ENCODE assay signal across 11 cellular contexts in genomic region chr19:46017095-46017429, GRCh38. TPM values are rescaled to one million over a fixed set of nuclear protein-coding genes. Genes with fewer than 3 reads are reported as not detected.
DNase-seq lines count a peak whose midpoint lies in the region; ATAC-seq, FAIRE-seq and TF ChIP-seq lines count a peak whose summit lies in the region.
"Had no signal": no experiment of that assay in that cellular context is flagged by ENCODE, and none has a peak within 500 bp of the region (broad histone marks: within the 10 kb centered on the region; RNA-seq: fewer than 3 reads in every experiment).

No MANE protein-coding gene starts in this region.

- H4K20me1 ChIP-seq in astrocyte (ENCODE audit: insufficient read depth, low read length) (peaks cover 50% of the 10 kb centered on the region), neural progenitor cell (ENCODE audit: low read depth) (peaks cover 37% of the 10 kb centered on the region)

- H2BK15ac ChIP-seq in mesendoderm (replicated peaks; ENCODE audit: low read depth) = no peak overlapping the region

- H3K79me1 ChIP-seq in mesendoderm (ENCODE audit: low read length) = no peaks in the 10 kb centered on the region

- H3K9ac ChIP-seq in astrocyte (ENCODE audit: low read length) = no peak overlapping the region
- no peak overlapping the region for H3K9ac ChIP-seq in neural progenitor cell
- H3K9ac ChIP-seq in mesendoderm (ENCODE audit: low read length) = no peak overlapping the region

- H2AK5ac ChIP-seq in mesendoderm (ENCODE audit: low read length) = no peak overlapping the region

- H3F3A ChIP-seq in neural progenitor cell (ENCODE audit: low read depth) = peaks cover 29% of the 10 kb centered on the region

- no peaks in the 10 kb centered on the region for H3K36me3 Mint-ChIP-seq in CD4-positive, CD25-positive, alpha-beta regulatory T cell
- peaks cover 4% of the 10 kb centered on the region; the same call in 1 of the 2 replicates for H3K36me3 Mint-ChIP-seq in HFFc6 (ENCODE audit: low read depth)
- peaks cover 8% of the 10 kb centered on the region for H3K36me3 Mint-ChIP-seq in astrocyte (ENCODE audit: low read depth, unreplicated experiment)
- peaks cover 4% of the 10 kb centered on the region for H3K36me3 Mint-ChIP-seq in neural progenitor cell

- H3K4me1 ChIP-seq in CD4-positive, CD25-positive, alpha-beta regulatory T cell (ENCODE audit: control insufficient read depth, insufficient read depth, low read length, poor library complexity, severe bottlenecking) = peaks cover 25% of the 10 kb centered on the region
- H3K4me1 ChIP-seq in astrocyte (ENCODE audit: insufficient read depth, low read length) (peaks cover 17% of the 10 kb centered on the region), neural progenitor cell (peaks cover 6% of the 10 kb centered on the region), mesendoderm (ENCODE audit: control insufficient read depth, low read depth, low read length) (peaks cover 6% of the 10 kb centered on the region)

- H3K4me3 ChIP-seq in CD4-positive, CD25-positive, alpha-beta regulatory T cell (ENCODE audit: low read depth, low read length) = no peak overlapping the region
- no peak overlapping the region for H3K4me3 ChIP-seq in astrocyte (ENCODE audit: insufficient read depth, low read depth, low read length)
- H3K4me3 ChIP-seq in neural progenitor cell = no peak overlapping the region
- H3K4me3 ChIP-seq in mesendoderm (ENCODE audit: low read length) = no peak overlapping the region

- peaks cover 5% of the 10 kb centered on the region for H3K27me3 ChIP-seq in CD4-positive, CD25-positive, alpha-beta regulatory T cell (ENCODE audit: control insufficient read depth, insufficient read depth, low read length)
- H3K27me3 ChIP-seq in astrocyte (ENCODE audit: insufficient read depth, low read length) = peaks cover 12% of the 10 kb centered on the region
- H3K27me3 ChIP-seq in neural progenitor cell = peaks cover 39% of the 10 kb centered on the region
- peaks cover 7% of the 10 kb centered on the region for H3K27me3 ChIP-seq in mesendoderm (ENCODE audit: insufficient read depth, low read length, poor library complexity)

- H3K56ac ChIP-seq in mesendoderm (ENCODE audit: low read length) = no peak overlapping the region

- H3K36me3 ChIP-seq in CD4-positive, CD25-positive, alpha-beta regulatory T cell (ENCODE audit: control insufficient read depth, insufficient read depth, low read length) = no peaks in the 10 kb centered on the region
- H3K36me3 ChIP-seq in astrocyte (ENCODE audit: insufficient read depth, low read length) (no peaks in the 10 kb centered on the region), neural progenitor cell (no peaks in the 10 kb centered on the region), mesendoderm (ENCODE audit: control insufficient read depth, insufficient read depth, low read length) (no peaks in the 10 kb centered on the region)
- H3K36me3 ChIP-seq: gastrocnemius medialis had no signal

- H4K5ac ChIP-seq in mesendoderm (ENCODE audit: low read length) = no peak overlapping the region

- no CpG with 5 or more reads among the region's 7 CpGs for WGBS in mesendoderm (ENCODE audit: extremely low coverage, insufficient coverage, low lambda C conversion rate)

- H3K4me2 ChIP-seq in astrocyte (ENCODE audit: low read length) = no peak overlapping the region
- no peak overlapping the region for H3K4me2 ChIP-seq in neural progenitor cell
- H3K4me2 ChIP-seq in mesendoderm (ENCODE audit: low read length) = no peak overlapping the region

- H2AFZ ChIP-seq in astrocyte (ENCODE audit: low read depth, low read length) (no peak overlapping the region), neural progenitor cell (replicated peaks) (no peak overlapping the region)

- H3K27ac ChIP-seq in CD4-positive, CD25-positive, alpha-beta regulatory T cell (ENCODE audit: insufficient read depth, low read length, poor library complexity, severe bottlenecking) = no peak overlapping the region
- H3K27ac ChIP-seq in astrocyte (ENCODE audit: low read depth, low read length) (no peak overlapping the region), neural progenitor cell (no peak overlapping the region), mesendoderm (ENCODE audit: low read depth, low read length) (no peak overlapping the region)

- no peak overlapping the region for H4K8ac ChIP-seq in mesendoderm (ENCODE audit: low read depth, low read length)

- H3K79me2 ChIP-seq in astrocyte (ENCODE audit: insufficient read depth, low read length) = no peaks in the 10 kb centered on the region
- no peaks in the 10 kb centered on the region for H3K79me2 ChIP-seq in neural progenitor cell (ENCODE audit: low read depth)
- H3K79me2 ChIP-seq in mesendoderm (ENCODE audit: control insufficient read depth, insufficient read depth, low read length) = no peaks in the 10 kb centered on the region

- DNase-seq in CD4-positive, CD25-positive, alpha-beta regulatory T cell = no peak
- no peak for DNase-seq in HFFc6
- no peak for DNase-seq in astrocyte (ENCODE audit: low read depth)
- no peak for DNase-seq in neural progenitor cell (ENCODE audit: low spot score)
- DNase-seq in mesendoderm = no peak
- DNase-seq in central memory CD4-positive, alpha-beta T cell = no peak

- FAIRE-seq in astrocyte (lab: Jason Lieb, UNC) = no peak
- FAIRE-seq: colon had no signal

- H3K9me3 ChIP-seq in CD4-positive, CD25-positive, alpha-beta regulatory T cell (ENCODE audit: control insufficient read depth in 2 of 2, low read length in 2 of 2) = no peaks in the 10 kb centered on the region
- H3K9me3 ChIP-seq in astrocyte (ENCODE audit: insufficient read depth, low read depth, low read length) = no peaks in the 10 kb centered on the region
- H3K9me3 ChIP-seq in neural progenitor cell (ENCODE audit: low read depth) = no peaks in the 10 kb centered on the region
- H3K9me3 ChIP-seq: gastrocnemius medialis had no signal

- no peak for ATAC-seq in CD4-positive, CD25-positive, alpha-beta regulatory T cell (ENCODE audit: low read depth in 2 of 2)
- ATAC-seq in GM19351 (IDR thresholded peaks at IDR 0.05; ENCODE audit: unreplicated experiment) = no peak
- no peak for ATAC-seq in GM21825 (IDR thresholded peaks at IDR 0.05; ENCODE audit: unreplicated experiment)

- H2BK120ac ChIP-seq in mesendoderm (ENCODE audit: low read depth, low read length) = no peak overlapping the region

- H3K4me1 Mint-ChIP-seq in CD4-positive, CD25-positive, alpha-beta regulatory T cell = peaks cover 4 to 18% (median 8%) of the 10 kb centered on the region in 4 donors
- peaks cover 19% of the 10 kb centered on the region for H3K4me1 Mint-ChIP-seq in HFFc6 (ENCODE audit: low read depth)
- peaks cover 4% of the 10 kb centered on the region for H3K4me1 Mint-ChIP-seq in astrocyte (ENCODE audit: low read depth, unreplicated experiment)
- peaks cover 13% of the 10 kb centered on the region for H3K4me1 Mint-ChIP-seq in neural progenitor cell

- H3K9me3 Mint-ChIP-seq in CD4-positive, CD25-positive, alpha-beta regulatory T cell = no peaks in the 10 kb centered on the region
- H3K9me3 Mint-ChIP-seq in HFFc6 (no peaks in the 10 kb centered on the region), astrocyte (ENCODE audit: unreplicated experiment) (no peaks in the 10 kb centered on the region), neural progenitor cell (no peaks in the 10 kb centered on the region)

- no peak overlapping the region for H2BK5ac ChIP-seq in mesendoderm (ENCODE audit: low read length)

- peak overlapping the region in 1 of 3 donors; percentile 71 for H3K27ac Mint-ChIP-seq in CD4-positive, CD25-positive, alpha-beta regulatory T cell
- H3K27ac Mint-ChIP-seq in HFFc6 (no peak overlapping the region), astrocyte (ENCODE audit: unreplicated experiment) (no peak overlapping the region), neural progenitor cell (no peak overlapping the region)

- H3K4me3 Mint-ChIP-seq in CD4-positive, CD25-positive, alpha-beta regulatory T cell = peak overlapping the region; percentile 64 to 92 (median 78)
- peak overlapping the region; percentile 51; the same call in 1 of the 2 replicates for H3K4me3 Mint-ChIP-seq in HFFc6
- H3K4me3 Mint-ChIP-seq in astrocyte (ENCODE audit: unreplicated experiment) = peak overlapping the region; percentile 20
- peak overlapping the region; percentile 64 for H3K4me3 Mint-ChIP-seq in neural progenitor cell

- peaks cover 4% of the 10 kb centered on the region for H3K27me3 Mint-ChIP-seq in CD4-positive, CD25-positive, alpha-beta regulatory T cell
- H3K27me3 Mint-ChIP-seq in HFFc6 (ENCODE audit: insufficient read depth) (peaks cover 10% of the 10 kb centered on the region; the same call in 1 of the 2 replicates), astrocyte (ENCODE audit: low read depth, unreplicated experiment) (peaks cover 25% of the 10 kb centered on the region), neural progenitor cell (ENCODE audit: insufficient read depth, low read depth) (peaks cover 15% of the 10 kb centered on the region)

- H3K23ac ChIP-seq in mesendoderm (ENCODE audit: low read length) = no peak overlapping the region

- no peak overlapping the region for H3K4ac ChIP-seq in mesendoderm (ENCODE audit: low read depth, low read length)

- TF ChIP-seq CTCF in HFFc6 (IDR thresholded peaks at IDR 0.05) (peak; percentile 58), astrocyte (IDR thresholded peaks at IDR 0.05; ENCODE audit: insufficient read depth, low read depth, low read length) (no peak), neural progenitor cell (IDR thresholded peaks at IDR 0.05) (no peak)

- H3K18ac ChIP-seq in mesendoderm (ENCODE audit: low read length) = no peak overlapping the region

RNA-seq across cellular contexts. Expression of gene PGLYRP1, which starts 5.8 kb away (rescaled TPM):
- not detected for total RNA-seq in CD4-positive, CD25-positive, alpha-beta regulatory T cell
- not detected for polyA plus RNA-seq in CD4-positive, CD25-positive, alpha-beta regulatory T cell
- not detected for total RNA-seq in HFFc6 (2021; fragmentation: NEBNext Ultra II Directional; extraction: Animal tissue kit (Norgen Biotek cat#: 25700))
- total RNA-seq in astrocyte (not detected in 2 replicates), neural progenitor cell (ENCODE audit: low replicate concordance) (not detected in 2 replicates)
- 0.06 TPM for polyA plus RNA-seq in mesendoderm (2013, experiment 1 of 2)
- not detected for polyA plus RNA-seq in mesendoderm (2013, experiment 2 of 2)
- total RNA-seq: gastrocnemius medialis had no signal

RNA-seq across cellular contexts. Expression of gene CCDC61, which starts 21.8 kb away (rescaled TPM):
- total RNA-seq in CD4-positive, CD25-positive, alpha-beta regulatory T cell = 12.6 TPM
- polyA plus RNA-seq in CD4-positive, CD25-positive, alpha-beta regulatory T cell = 10 to 100 TPM in 1 of 4 donors, 1 to 10 TPM in 3; 7.1 to 11.9 (median 8.2) TPM
- 10 to 100 TPM in 3 of 6 experiments, 1 to 10 TPM in 3; 8.6 to 13.1 (median 11.0) TPM for total RNA-seq in HFFc6 (2021; fragmentation: NEBNext Ultra II Directional; extraction: Animal tissue kit (Norgen Biotek cat#: 25700))
- 6.6 and 6.7 TPM in 2 replicates for total RNA-seq in astrocyte
- 5.7 and 11.6 TPM in 2 replicates for total RNA-seq in neural progenitor cell (ENCODE audit: low replicate concordance)
- polyA plus RNA-seq in mesendoderm (2013, experiment 1 of 2) = 4.3 TPM
- 4.6 TPM for polyA plus RNA-seq in mesendoderm (2013, experiment 2 of 2)

RNA-seq across cellular contexts. Expression of gene IGFL4, which starts 23.7 kb away (rescaled TPM):
- not detected for total RNA-seq in CD4-positive, CD25-positive, alpha-beta regulatory T cell
- not detected for polyA plus RNA-seq in CD4-positive, CD25-positive, alpha-beta regulatory T cell
- total RNA-seq in HFFc6 (2021; fragmentation: NEBNext Ultra II Directional; extraction: Animal tissue kit (Norgen Biotek cat#: 25700)) = not detected
- 2.3 and 5.4 TPM in 2 replicates for total RNA-seq in astrocyte
- total RNA-seq in neural progenitor cell (ENCODE audit: low replicate concordance) = 0.15 and 0.21 TPM in 2 replicates
- 0.06 TPM for polyA plus RNA-seq in mesendoderm (2013, experiment 1 of 2)
- polyA plus RNA-seq in mesendoderm (2013, experiment 2 of 2) = 0.04 TPM
- total RNA-seq: gastrocnemius medialis, liver had no signal
- polyA plus RNA-seq: liver had no signal

RNA-seq across cellular contexts. Expression of gene NOVA2, which starts 43.4 kb away (rescaled TPM):
- not detected for total RNA-seq in CD4-positive, CD25-positive, alpha-beta regulatory T cell
- polyA plus RNA-seq in CD4-positive, CD25-positive, alpha-beta regulatory T cell = not detected
- total RNA-seq in HFFc6 (2021; fragmentation: NEBNext Ultra II Directional; extraction: Animal tissue kit (Norgen Biotek cat#: 25700)) = under 1 TPM in 4 of 6 experiments, not detected in 2; 0.03 to 0.14 (median 0.10) TPM
- 10.7 and 11.1 TPM in 2 replicates for total RNA-seq in astrocyte
- total RNA-seq in neural progenitor cell (ENCODE audit: low replicate concordance) = 3.9 and 6.7 TPM in 2 replicates
- 0.93 TPM for polyA plus RNA-seq in mesendoderm (2013, experiment 1 of 2)
- 0.98 TPM for polyA plus RNA-seq in mesendoderm (2013, experiment 2 of 2)

Comparison
In these comparisons a context has a peak if more than half of its experiments do, and no peak if none do; other contexts are left out.
1. H3K4me3 Mint-ChIP-seq: peak in every context shown above with its lines; median percentile 78 in CD4-positive, CD25-positive, alpha-beta regulatory T cell; 64 in neural progenitor cell; 51 in HFFc6; 20 in astrocyte.